8 cellular contexts compared by ENCODE assay signal in the genomic region with DNA sequence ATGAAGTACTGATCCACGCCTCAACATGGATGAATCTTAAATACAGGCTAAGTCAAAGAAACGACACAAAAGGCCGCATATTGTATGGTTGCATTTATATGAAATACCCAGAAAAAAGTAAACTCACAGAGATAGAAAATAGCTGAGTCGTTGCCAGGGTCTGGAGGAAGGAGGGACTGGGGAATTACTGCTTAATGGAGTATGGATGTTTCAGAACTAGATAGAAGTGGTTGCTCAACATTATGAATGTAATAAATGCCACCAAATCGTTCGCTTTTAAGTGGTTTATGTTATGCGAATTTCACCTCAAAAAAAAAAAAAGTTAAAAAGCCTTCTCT. TPM values are rescaled to one million over a fixed set of nuclear protein-coding genes. Genes with fewer than 3 reads are reported as not detected.
DNase-seq lines count a peak whose midpoint lies in the region; ATAC-seq lines count a peak whose summit lies in the region.

No MANE protein-coding gene starts in this region.

- ATAC-seq in GM18861 (IDR thresholded peaks at IDR 0.05; ENCODE audit: unreplicated experiment): no peak

- H3K4me1 ChIP-seq in thymus (ENCODE audit: control insufficient read depth, insufficient read depth, low read length): no peaks in the 10 kb centered on the region

- DNase-seq in activated CD4-positive, alpha-beta T cell treated with anti-CD3 and anti-CD28 coated beads, Interleukin-2, amount 10 ng/mL, durations not matched to agents 24 days and 14 days: no peak
- DNase-seq in activated CD4-positive, alpha-beta T cell treated with anti-CD3 and anti-CD28 coated beads for 4 hours: no peak
- no peak for DNase-seq in activated T-helper 2 cell treated with anti-CD3 and anti-CD28 coated beads, Interferon-gamma antibody, Interleukin-2, Interleukin-4, amounts not matched to agents 10 μg/mL and 5 μg/mL and 100 μg/mL, durations not matched to agents 14 hours and 24 hours and 36 hours (ENCODE audit: low spot score)
- peak; percentile 50 for DNase-seq in iris pigment epithelial cell (ENCODE audit: low read depth)
- DNase-seq in DMS79 (lab: John Stamatoyannopoulos, UW): no peak
- DNase-seq in RKO (ENCODE audit: low spot score): no peak

- intact Hi-C loops in activated CD4-positive, alpha-beta T cell treated with anti-CD3 and anti-CD28 coated beads, Interleukin-2, amount 10 ng/mL, durations not matched to agents 24 days and 14 days (cut with micrococcal nuclease): loop anchor here (1.0 to 2.0 kb wide), 2 partner anchors 15 to 73 kb away; a partner anchor contains a TSS
- intact Hi-C loops in activated T-helper 2 cell treated with anti-CD3 and anti-CD28 coated beads, Interferon-gamma antibody, Interleukin-2, Interleukin-4, amounts not matched to agents 10 μg/mL and 5 μg/mL and 100 μg/mL, durations not matched to agents 14 hours and 24 hours and 36 hours (cut with micrococcal nuclease): loop anchor here (1.0 to 5.0 kb wide), 3 partner anchors 15 to 171 kb away; a partner anchor contains a TSS

- peaks cover 34% of the 10 kb centered on the region for H3K4me1 Mint-ChIP-seq in activated CD4-positive, alpha-beta T cell treated with anti-CD3 and anti-CD28 coated beads, Interleukin-2, amount 10 ng/mL, durations not matched to agents 24 days and 14 days
- H3K4me1 Mint-ChIP-seq in activated T-helper 2 cell treated with anti-CD3 and anti-CD28 coated beads, Interferon-gamma antibody, Interleukin-2, Interleukin-4, amounts not matched to agents 10 μg/mL and 5 μg/mL and 100 μg/mL, durations not matched to agents 14 hours and 24 hours and 36 hours (ENCODE audit: low read depth): peaks cover 26% of the 10 kb centered on the region

- H3K27me3 ChIP-seq in thymus (ENCODE audit: control insufficient read depth, insufficient read depth): no peaks in the 10 kb centered on the region

- H3K27ac ChIP-seq in thymus (ENCODE audit: low read depth): no peak overlapping the region

- no peaks in the 10 kb centered on the region for H3K9me3 ChIP-seq in thymus (ENCODE audit: control insufficient read depth)

- H3K27ac Mint-ChIP-seq in activated CD4-positive, alpha-beta T cell treated with anti-CD3 and anti-CD28 coated beads, Interleukin-2, amount 10 ng/mL, durations not matched to agents 24 days and 14 days: peak overlapping the region; percentile 95
- peak overlapping the region; percentile 89 for H3K27ac Mint-ChIP-seq in activated T-helper 2 cell treated with anti-CD3 and anti-CD28 coated beads, Interferon-gamma antibody, Interleukin-2, Interleukin-4, amounts not matched to agents 10 μg/mL and 5 μg/mL and 100 μg/mL, durations not matched to agents 14 hours and 24 hours and 36 hours

- no peaks in the 10 kb centered on the region for H3K36me3 Mint-ChIP-seq in activated CD4-positive, alpha-beta T cell treated with anti-CD3 and anti-CD28 coated beads, Interleukin-2, amount 10 ng/mL, durations not matched to agents 24 days and 14 days (ENCODE audit: low read depth)
- H3K36me3 Mint-ChIP-seq in activated T-helper 2 cell treated with anti-CD3 and anti-CD28 coated beads, Interferon-gamma antibody, Interleukin-2, Interleukin-4, amounts not matched to agents 10 μg/mL and 5 μg/mL and 100 μg/mL, durations not matched to agents 14 hours and 24 hours and 36 hours (ENCODE audit: low read depth): peaks cover 8% of the 10 kb centered on the region

- peaks cover 19% of the 10 kb centered on the region for H3K27me3 Mint-ChIP-seq in activated CD4-positive, alpha-beta T cell treated with anti-CD3 and anti-CD28 coated beads, Interleukin-2, amount 10 ng/mL, durations not matched to agents 24 days and 14 days
- peaks cover 15% of the 10 kb centered on the region for H3K27me3 Mint-ChIP-seq in activated T-helper 2 cell treated with anti-CD3 and anti-CD28 coated beads, Interferon-gamma antibody, Interleukin-2, Interleukin-4, amounts not matched to agents 10 μg/mL and 5 μg/mL and 100 μg/mL, durations not matched to agents 14 hours and 24 hours and 36 hours (ENCODE audit: low read depth)

- H3K4me3 Mint-ChIP-seq in activated CD4-positive, alpha-beta T cell treated with anti-CD3 and anti-CD28 coated beads, Interleukin-2, amount 10 ng/mL, durations not matched to agents 24 days and 14 days: peak overlapping the region; percentile 85
- peak overlapping the region; percentile 85 for H3K4me3 Mint-ChIP-seq in activated T-helper 2 cell treated with anti-CD3 and anti-CD28 coated beads, Interferon-gamma antibody, Interleukin-2, Interleukin-4, amounts not matched to agents 10 μg/mL and 5 μg/mL and 100 μg/mL, durations not matched to agents 14 hours and 24 hours and 36 hours (ENCODE audit: low read depth)

- no peaks in the 10 kb centered on the region for H3K9me3 Mint-ChIP-seq in activated CD4-positive, alpha-beta T cell treated with anti-CD3 and anti-CD28 coated beads, Interleukin-2, amount 10 ng/mL, durations not matched to agents 24 days and 14 days
- H3K9me3 Mint-ChIP-seq in activated T-helper 2 cell treated with anti-CD3 and anti-CD28 coated beads, Interferon-gamma antibody, Interleukin-2, Interleukin-4, amounts not matched to agents 10 μg/mL and 5 μg/mL and 100 μg/mL, durations not matched to agents 14 hours and 24 hours and 36 hours: no peaks in the 10 kb centered on the region

- peak overlapping the region; percentile 91 for H3K4me3 ChIP-seq in thymus (ENCODE audit: low read length)

- H3K36me3 ChIP-seq in thymus (ENCODE audit: control insufficient read depth, insufficient read depth): no peaks in the 10 kb centered on the region

- 47% methylated on average over 7 of the region's 7 CpGs for WGBS in thymus

RNA-seq across cellular contexts. Expression of a gene that starts 0.8 kb away (rescaled TPM):
- 10.0 and 13.9 TPM in 2 replicates for total RNA-seq in activated CD4-positive, alpha-beta T cell treated with anti-CD3 and anti-CD28 coated beads, Interleukin-2, amount 10 ng/mL, durations not matched to agents 24 days and 14 days
- total RNA-seq in activated T-helper 2 cell treated with anti-CD3 and anti-CD28 coated beads, Interferon-gamma antibody, Interleukin-2, Interleukin-4, amounts not matched to agents 10 μg/mL and 5 μg/mL and 100 μg/mL, durations not matched to agents 14 hours and 24 hours and 36 hours: 16.2 and 17.6 TPM in 2 replicates
- polyA plus RNA-seq in thymus: 16.8 TPM

RNA-seq across cellular contexts. Expression of a gene that starts 46.8 kb away (rescaled TPM):
- 0.16 TPM in 1 of 2 replicates, not detected in the other for total RNA-seq in activated CD4-positive, alpha-beta T cell treated with anti-CD3 and anti-CD28 coated beads, Interleukin-2, amount 10 ng/mL, durations not matched to agents 24 days and 14 days
- 0.52 and 1.1 TPM in 2 replicates for total RNA-seq in activated T-helper 2 cell treated with anti-CD3 and anti-CD28 coated beads, Interferon-gamma antibody, Interleukin-2, Interleukin-4, amounts not matched to agents 10 μg/mL and 5 μg/mL and 100 μg/mL, durations not matched to agents 14 hours and 24 hours and 36 hours
- polyA plus RNA-seq in thymus: 0.02 TPM
